In the genomic region with DNA sequence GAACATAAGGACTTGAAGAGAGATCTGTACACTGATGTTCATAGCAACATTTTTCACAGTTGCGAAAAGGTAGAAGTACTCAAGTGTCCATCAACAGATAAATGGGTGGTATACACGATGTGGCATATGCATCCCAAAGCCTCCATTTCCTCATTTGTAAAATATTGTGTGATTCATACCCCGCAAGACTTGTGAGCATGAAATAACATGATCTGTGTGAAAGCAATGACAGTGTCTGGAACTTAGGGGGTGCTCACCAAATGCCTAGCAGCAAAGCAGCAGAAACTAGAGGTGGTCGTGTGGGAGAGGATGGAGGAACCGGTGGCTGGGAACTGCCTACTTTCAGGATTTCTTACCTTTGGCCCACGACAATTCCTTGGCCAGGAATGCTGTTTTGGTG, we compare ENCODE assay signal across 11 cellular contexts.
"Had no signal": no experiment of that assay in that cellular context is flagged by ENCODE, and none has a peak within 500 bp of the region (broad histone marks: within the 10 kb centered on the region; RNA-seq: fewer than 3 reads in every experiment).

No MANE protein-coding gene starts in this region.

- H3K4me3 ChIP-seq: GM23248, GM23338, HAP-1 had no signal

- H3K9me3 Mint-ChIP-seq: GM23338, H9, HFFc6 had no signal

- H3K36me3 ChIP-seq: HAP-1 had no signal

- H3K27ac ChIP-seq: GM23248 had no signal

- FAIRE-seq: H1, H54 had no signal

- H3K27ac Mint-ChIP-seq: GM23338, HFFc6 had no signal

- DNase-seq: GM23248, GOT3, H7, H9, HCEC 1CT, HFFc6 had no signal

- ATAC-seq: GM23338, HCT116 had no signal

- H2AFZ ChIP-seq: GM23248, GM23338 had no signal

- H3K4me2 ChIP-seq: GM23338 had no signal

- H3K9ac ChIP-seq: GM23248 had no signal

- H3K4me3 Mint-ChIP-seq: GM23338, H9, HFFc6 had no signal

- H3K9me3 ChIP-seq: HAP-1 had no signal

- H3K4me1 ChIP-seq: HAP-1 had no signal
